Comparison of ENCODE assay signal across 15 cellular contexts in the genomic region with DNA sequence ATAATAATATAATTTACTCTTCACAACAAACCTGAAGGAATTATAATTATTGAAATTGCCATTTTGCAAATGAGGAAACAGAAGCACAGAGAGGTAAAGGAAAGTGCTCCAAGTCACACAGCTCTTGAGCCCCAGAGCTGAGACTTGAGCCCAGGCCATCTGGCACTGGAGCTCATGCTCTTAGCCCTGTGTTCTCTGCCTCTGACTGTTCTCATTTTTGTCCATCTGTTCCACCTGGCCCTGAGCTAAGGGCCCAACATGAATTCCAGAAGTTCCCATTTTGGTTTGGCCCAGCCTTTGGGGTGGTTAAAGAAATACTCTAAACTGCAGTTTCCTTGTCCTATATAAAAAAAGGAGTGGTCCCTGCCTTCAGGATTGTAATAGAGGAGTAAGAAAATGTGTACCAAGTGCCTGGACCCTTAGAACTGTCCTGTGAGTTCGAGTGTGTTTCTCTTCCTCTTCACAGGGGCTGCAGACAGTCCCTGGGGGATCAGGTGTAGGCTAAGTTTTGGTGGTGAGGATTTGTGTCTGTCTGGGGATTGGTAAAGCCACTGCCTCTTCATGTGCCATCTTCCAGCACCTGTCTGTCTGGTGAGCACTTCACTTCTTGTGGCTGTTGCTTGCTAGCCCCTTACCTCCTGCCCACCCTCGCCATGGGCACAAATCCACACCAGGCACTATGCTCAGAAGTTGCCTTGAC.
DNase-seq lines count a peak whose midpoint lies in the region; ATAC-seq and TF ChIP-seq lines count a peak whose summit lies in the region.
"Had no signal": no experiment of that assay in that cellular context is flagged by ENCODE, and none has a peak within 500 bp of the region (broad histone marks: within the 10 kb centered on the region; RNA-seq: fewer than 3 reads in every experiment).

No MANE protein-coding gene starts in this region.

- no peaks in the 10 kb centered on the region for H3K79me2 ChIP-seq in Karpas-422 (ENCODE audit: low read length)

- H3K9ac ChIP-seq in Karpas-422 (ENCODE audit: low read length): no peak overlapping the region; the same call in 1 of the 2 replicates

- H2AFZ ChIP-seq in Karpas-422 (ENCODE audit: low read length): no peak overlapping the region

- intact Hi-C loops in Right ventricle myocardium superior (cut with DNase I): no loop called here
- intact Hi-C loops in right cardiac atrium (cut with DNase I): no loop called here
- intact Hi-C loops in Caco-2 (cut with micrococcal nuclease; ENCODE audit: unreplicated experiment): loop anchor here (5.0 kb wide), 1 partner anchor 53 kb away; no protein-coding TSS in a partner anchor

- no peaks in the 10 kb centered on the region for H4K20me1 ChIP-seq in Karpas-422 (ENCODE audit: insufficient read depth, low read depth, low read length)

- H3K36me3 ChIP-seq in Karpas-422 (ENCODE audit: insufficient read depth, low read length): no peaks in the 10 kb centered on the region
- no peaks in the 10 kb centered on the region for H3K36me3 ChIP-seq in Caco-2 (ENCODE audit: control insufficient read depth, insufficient read depth, low read length)
- H3K36me3 ChIP-seq: HAP-1, Peyer's patch had no signal

- no peaks in the 10 kb centered on the region for H3K9me3 Mint-ChIP-seq in Caco-2 (ENCODE audit: unreplicated experiment)

- DNase-seq in Right ventricle myocardium superior: peak; percentile 30
- no peak for DNase-seq in right cardiac atrium
- peak; percentile 83 for DNase-seq in Karpas-422
- DNase-seq in cerebellum (ENCODE audit: low spot score): peak; percentile 85
- no peak for DNase-seq in activated effector memory CD4-positive, alpha-beta T cell treated with Interleukin-2 at 50 U/mL for 16 hours
- DNase-seq in Caco-2: no peak
- DNase-seq: DMS53, NCI-H1048, NCI-H146, NCI-H69, Peyer's patch, SHP77 had no signal

- H3K27ac Mint-ChIP-seq in Caco-2 (ENCODE audit: unreplicated experiment): no peak overlapping the region

- H3K36me3 Mint-ChIP-seq in Caco-2 (ENCODE audit: insufficient read depth, unreplicated experiment): no peaks in the 10 kb centered on the region

- H3K27me3 Mint-ChIP-seq in Caco-2 (ENCODE audit: insufficient read depth, unreplicated experiment): no peaks in the 10 kb centered on the region

- WGBS in right cardiac atrium: 90% methylated on average over 2 of the region's 2 CpGs

- no peak overlapping the region for H3K4me3 ChIP-seq in right cardiac atrium (ENCODE audit: low read length)
- no peak overlapping the region for H3K4me3 ChIP-seq in Karpas-422 (ENCODE audit: low read length)
- H3K4me3 ChIP-seq in Caco-2 (ENCODE audit: low read depth, low read length): no peak overlapping the region
- H3K4me3 ChIP-seq: HAP-1, Peyer's patch had no signal

- no peak for TF ChIP-seq CTCF in Caco-2 (IDR thresholded peaks at IDR 0.05; ENCODE audit: insufficient read depth in 1 of 2, low read depth in 1 of 2, low read length in 1 of 2, severe bottlenecking in 1 of 2, unreplicated experiment in 1 of 2)

- H3K4me1 ChIP-seq in right cardiac atrium (ENCODE audit: control insufficient read depth, insufficient read depth, low read length): peaks cover 16% of the 10 kb centered on the region
- H3K4me1 ChIP-seq in Karpas-422 (ENCODE audit: low read length): peaks cover 49% of the 10 kb centered on the region
- no peaks in the 10 kb centered on the region for H3K4me1 ChIP-seq in Caco-2
- H3K4me1 ChIP-seq: HAP-1, Peyer's patch had no signal

- peak overlapping the region; percentile 62 for H3K4me2 ChIP-seq in Karpas-422 (ENCODE audit: low read depth, low read length, poor library complexity, severe bottlenecking)

- H3K27me3 ChIP-seq in right cardiac atrium (ENCODE audit: control insufficient read depth, insufficient read depth) (no peaks in the 10 kb centered on the region), Karpas-422 (ENCODE audit: low read length) (no peaks in the 10 kb centered on the region), Caco-2 (replicated peaks; ENCODE audit: control insufficient read depth, insufficient read depth, low read length) (no peaks in the 10 kb centered on the region)
- H3K27me3 ChIP-seq: Peyer's patch had no signal

- H3K27ac ChIP-seq in right cardiac atrium (ENCODE audit: low read length): no peak overlapping the region
- H3K27ac ChIP-seq in Karpas-422 (ENCODE audit: low read length): peak overlapping the region; percentile 65
- H3K27ac ChIP-seq: Peyer's patch had no signal

- H3K9me3 ChIP-seq in right cardiac atrium (ENCODE audit: control insufficient read depth, low read length) (no peaks in the 10 kb centered on the region), Karpas-422 (ENCODE audit: low read length) (no peaks in the 10 kb centered on the region), Caco-2 (no peaks in the 10 kb centered on the region)
- H3K9me3 ChIP-seq: HAP-1, Peyer's patch had no signal

- no peaks in the 10 kb centered on the region for H3K9me2 ChIP-seq in Karpas-422 (replicated peaks; ENCODE audit: insufficient read depth, low read length)

- ATAC-seq in Right ventricle myocardium superior (ENCODE audit: poor library complexity) (no peak), right cardiac atrium (no peak), GM21526 (IDR thresholded peaks at IDR 0.05; ENCODE audit: low FRiP score, unreplicated experiment) (no peak), GM21360 (IDR thresholded peaks at IDR 0.05; ENCODE audit: unreplicated experiment) (no peak)

- no peak overlapping the region for H3K4me3 Mint-ChIP-seq in Caco-2 (ENCODE audit: unreplicated experiment)

- CTCF ChIA-PET in Caco-2 (lab: Charles Lee): no interaction called here

- H3K4me1 Mint-ChIP-seq in Caco-2 (ENCODE audit: low read depth, unreplicated experiment): no peaks in the 10 kb centered on the region

- POLR2A ChIA-PET in Caco-2 (lab: Charles Lee): no interaction called here

- no TSS peak for BruUV-seq in Caco-2 (replicated peaks; lab: Mats Ljungman, UMichigan)

Comparison
In these comparisons a context has a peak if more than half of its experiments do, and no peak if none do; other contexts are left out.
1. DNase-seq: peak in Right ventricle myocardium superior (single experiment), Karpas-422 (single experiment) and cerebellum (single experiment); none in right cardiac atrium (0 of 3), activated effector memory CD4-positive, alpha-beta T cell treated with Interleukin-2 at 50 U/mL for 16 hours (single experiment) and Caco-2 (0 of 2).